Comparison of ENCODE assay signal across 19 cellular contexts in the genomic region with DNA sequence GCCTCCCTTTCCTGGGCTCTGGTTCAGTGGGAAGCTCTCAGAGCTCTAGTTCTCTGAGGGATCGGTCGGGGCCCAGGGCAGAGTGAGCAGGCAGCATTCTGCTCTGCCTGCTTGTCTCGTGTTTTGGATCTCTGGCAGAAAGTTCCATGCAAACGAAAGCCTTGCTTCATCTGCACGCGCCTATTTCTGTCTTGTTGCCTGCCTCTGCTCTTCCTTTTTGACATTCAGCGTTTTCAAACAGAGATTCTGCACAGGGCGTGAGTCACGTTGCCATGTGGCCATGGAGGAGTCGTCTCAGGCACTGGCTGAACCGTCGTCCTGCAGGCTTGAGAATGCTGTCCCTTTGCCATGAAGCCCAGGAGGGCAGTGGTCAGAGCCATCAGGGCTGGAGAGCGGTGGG. TPM values are rescaled to one million over a fixed set of nuclear protein-coding genes. Genes with fewer than 3 reads are reported as not detected.
"Had no signal": no experiment of that assay in that cellular context is flagged by ENCODE, and none has a peak within 500 bp of the region (broad histone marks: within the 10 kb centered on the region; RNA-seq: fewer than 3 reads in every experiment).

No MANE protein-coding gene starts in this region.

- ATAC-seq: foreskin keratinocyte; left cardiac atrium; naive thymus-derived CD4-positive, alpha-beta T cell; pancreas; psoas muscle; stimulated activated naive B cell treated with anti-CD40 and anti-IgM and Interleukin-4, amounts not matched to agents 10 μg/mL and 1 μg/mL and 100 μg/mL, for 72 hours had no signal

- DNase-seq: activated CD4-positive, alpha-beta T cell treated with anti-CD3 and anti-CD28 coated beads for 4 hours; activated CD4-positive, alpha-beta T cell treated with anti-CD3 and anti-CD28 coated beads, Interleukin-2, amount 50 U/mL, for 4 hours; activated CD8-positive, alpha-beta memory T cell treated with anti-CD3 and anti-CD28 coated beads for 24 hours; activated effector memory CD4-positive, alpha-beta T cell treated with Interleukin-2 at 50 U/mL for 16 hours; activated naive CD4-positive, alpha-beta T cell treated with Interleukin-2 at 50 U/mL for 16 hours; adrenal gland; central memory CD4-positive, alpha-beta T cell; effector CD4-positive, alpha-beta T cell; foreskin keratinocyte; left cardiac atrium; midbrain; naive thymus-derived CD4-positive, alpha-beta T cell; pancreas; psoas muscle; stimulated activated CD4-positive, alpha-beta T cell treated with anti-CD3 and anti-CD28 coated beads, Interleukin-15, amount 100 ng/mL, for 24 hours; stimulated activated CD4-positive, alpha-beta T cell treated with anti-CD3 and anti-CD28 coated beads, Interleukin-2, amount 100 ng/mL, for 24 hours; stimulated activated naive B cell treated with anti-CD40 and anti-IgM and Interleukin-4, amounts not matched to agents 10 μg/mL and 1 μg/mL and 100 μg/mL, for 72 hours; stomach had no signal

RNA-seq across cellular contexts. Expression of gene AJAP1, which starts 20.3 kb away (rescaled TPM):
- total RNA-seq: T-helper 1 cell treated with Interleukin-12 subunit alpha and Interleukin-12 subunit beta and Interleukin-4 antibody, amounts not matched to agents 30 ng/mL and 1 ng/mL, for 36 hours had no signal
